8 cellular contexts compared by ENCODE assay signal in genomic region chr15:99105516-99106341, GRCh38. TPM values are rescaled to one million over a fixed set of nuclear protein-coding genes. Genes with fewer than 3 reads are reported as not detected.
DNase-seq lines count a peak whose midpoint lies in the region; ATAC-seq and TF ChIP-seq lines count a peak whose summit lies in the region.

No MANE protein-coding gene starts in this region.

- H4K20me1 ChIP-seq in BLaER1 treated with 17β-estradiol and CSF1 and Interleukin-3, amounts not matched to agents 10 nM and 100 nM: peaks cover 0 to 14% (median 0%) of the 10 kb centered on the region in 11 experiments; a peak in 3 of 22 replicates

- peaks cover 14 to 43% (median 38%) of the 10 kb centered on the region in 10 experiments; a peak in 17 of 20 replicates for H3K4me1 ChIP-seq in BLaER1 treated with 17β-estradiol and CSF1 and Interleukin-3, amounts not matched to agents 10 nM and 100 nM
- H3K4me1 ChIP-seq in colonic mucosa: no peaks in the 10 kb centered on the region
- H3K4me1 ChIP-seq in right lobe of liver: peaks cover 0 to 4% (median 0%) of the 10 kb centered on the region in 4 donors

- WGBS in right lobe of liver (ENCODE audit: insufficient coverage, low coverage, low lambda C conversion rate, missing lambda C conversion rate): 20% methylated on average over 1 of the region's 115 CpGs

- no peak overlapping the region for H3K27ac ChIP-seq in BLaER1 treated with 17β-estradiol and CSF1 and Interleukin-3, amounts not matched to agents 10 nM and 100 nM
- peak overlapping the region; percentile 51 for H3K27ac ChIP-seq in colonic mucosa
- H3K27ac ChIP-seq in right lobe of liver: peak overlapping the region in 2 of 3 donors; percentile 18 to 58

- peaks cover 32 to 62% (median 53%) of the 10 kb centered on the region in 11 experiments for H3K27me3 ChIP-seq in BLaER1 treated with 17β-estradiol and CSF1 and Interleukin-3, amounts not matched to agents 10 nM and 100 nM
- peaks cover 10% of the 10 kb centered on the region for H3K27me3 ChIP-seq in colonic mucosa
- no peaks in the 10 kb centered on the region for H3K27me3 ChIP-seq in right lobe of liver

- ATAC-seq in GM19324 (IDR thresholded peaks at IDR 0.05; ENCODE audit: low FRiP score, unreplicated experiment) (peak; percentile 20), HG03432 (IDR thresholded peaks at IDR 0.05; ENCODE audit: unreplicated experiment) (peak; percentile 41), SK-N-SH treated with all-trans-retinoic acid at 6 μM for 48 hours (peak; percentile 63), right lobe of liver (peak in 3 of 4 donors; percentile 17 to 28 (median 17))

- DNase-seq in colonic mucosa (peak; percentile 39), right lobe of liver (peak in 2 of 3 donors; percentile 41 to 59), HT-29 (ENCODE audit: low spot score) (no peak)
- peak; percentile 1 for DNase-seq in stimulated activated CD8-positive, alpha-beta memory T cell treated with anti-CD3 and anti-CD28 coated beads, Interleukin-4, amount 100 ng/mL, for 24 hours (ENCODE audit: low read depth)

- H3K4me3 ChIP-seq in BLaER1 treated with 17β-estradiol and CSF1 and Interleukin-3, amounts not matched to agents 10 nM and 100 nM: peak overlapping the region; percentile 50 to 69 (median 60)
- H3K4me3 ChIP-seq in colonic mucosa: peak overlapping the region; percentile 62
- H3K4me3 ChIP-seq in right lobe of liver: peak overlapping the region; percentile 14 to 57 (median 49)

- peak overlapping the region in 8 of 11 experiments; percentile 15 to 59 (median 31); a peak in 11 of 22 replicates for H3K9ac ChIP-seq in BLaER1 treated with 17β-estradiol and CSF1 and Interleukin-3, amounts not matched to agents 10 nM and 100 nM
- peak overlapping the region in 1 of 2 donors; percentile 63 for H3K9ac ChIP-seq in colonic mucosa (ENCODE audit: low read depth in 2 of 2, low read length in 2 of 2)

- no peaks in the 10 kb centered on the region for H3K36me3 ChIP-seq in BLaER1 treated with 17β-estradiol and CSF1 and Interleukin-3, amounts not matched to agents 10 nM and 100 nM
- H3K36me3 ChIP-seq in colonic mucosa (no peaks in the 10 kb centered on the region), right lobe of liver (no peaks in the 10 kb centered on the region)

- no peak for TF ChIP-seq CTCF in colonic mucosa (IDR thresholded peaks at IDR 0.05)
- peak in 1 of 4 donors; percentile 7 for TF ChIP-seq CTCF in right lobe of liver (IDR thresholded peaks at IDR 0.05)

- H3K4me2 ChIP-seq in BLaER1 treated with 17β-estradiol and CSF1 and Interleukin-3, amounts not matched to agents 10 nM and 100 nM: peak overlapping the region; percentile 89 to 95 (median 93)

- intact Hi-C loops in colonic mucosa (cut with DNase I): no loop called here
- intact Hi-C loops in right lobe of liver (cut with DNase I): loop anchor here in 1 of 2 donors (5.0 kb wide), 1 partner anchor 107 kb away; no protein-coding TSS in a partner anchor

- H3K9me3 ChIP-seq in BLaER1 treated with 17β-estradiol and CSF1 and Interleukin-3, amounts not matched to agents 10 nM and 100 nM (replicated peaks in 1 of 11): no peaks in the 10 kb centered on the region
- H3K9me3 ChIP-seq in colonic mucosa: no peaks in the 10 kb centered on the region
- H3K9me3 ChIP-seq in right lobe of liver: no peaks in the 10 kb centered on the region

- no peak for TF ChIP-seq POLR2A in right lobe of liver (IDR thresholded peaks at IDR 0.05)

TF ChIP-seq in SK-N-SH treated with all-trans-retinoic acid at 6 μM for 48 hours, 23 proteins besides CTCF, POLR2A, EP300 and RAD21:
- TF ChIP-seq ZFP30 (CRISPR knock-in tag; IDR thresholded peaks at IDR 0.05): no peak
- peak; percentile 88 for TF ChIP-seq ZFP3 (CRISPR knock-in tag; IDR thresholded peaks at IDR 0.05)
- TF ChIP-seq SNAI2 (CRISPR knock-in tag; IDR thresholded peaks at IDR 0.05): no peak
- TF ChIP-seq ISL1 (CRISPR knock-in tag; IDR thresholded peaks at IDR 0.05): no peak

RNA-seq across cellular contexts. Expression of gene SYNM, which starts 0.8 kb away (rescaled TPM):
- 100 to 1,000 TPM in 1 of 2 donors, 1 to 10 TPM in 1; 3.3 to 108 TPM for total RNA-seq in colonic mucosa
- total RNA-seq in right lobe of liver: 1 to 10 TPM; 1.6 to 3.5 (median 2.9) TPM
- total RNA-seq in HT-29 (2014; rRNA removed; shearing (Covaris generic)): not detected in 2 replicates

Comparison
In these comparisons a context has a peak if more than half of its experiments do, and no peak if none do; other contexts are left out.
1. H3K27ac ChIP-seq: peak in colonic mucosa (single experiment) and right lobe of liver (2 of 3); none in BLaER1 treated with 17β-estradiol and CSF1 and Interleukin-3, amounts not matched to agents 10 nM and 100 nM (0 of 11).
2. Peak in every context shown above with its lines, with median percentiles within 50 percentile points of each other: H3K4me3 ChIP-seq and ATAC-seq.